Comparison of ENCODE assay signal across 27 cellular contexts in genomic region chrX:79140731-79141130, GRCh38. TPM values are rescaled to one million over a fixed set of nuclear protein-coding genes. Genes with fewer than 3 reads are reported as not detected.
DNase-seq lines count a peak whose midpoint lies in the region; ATAC-seq, FAIRE-seq and TF ChIP-seq lines count a peak whose summit lies in the region.
"Had no signal": no experiment of that assay in that cellular context is flagged by ENCODE, and none has a peak within 500 bp of the region (broad histone marks: within the 10 kb centered on the region; RNA-seq: fewer than 3 reads in every experiment).

No MANE protein-coding gene starts in this region.

- no peak overlapping the region for H3K4me3 Mint-ChIP-seq in CD4-positive, CD25-positive, alpha-beta regulatory T cell
- H3K4me3 Mint-ChIP-seq: CD8-positive, alpha-beta T cell; HFFc6; T-helper 1 cell treated with Interleukin-12 subunit alpha and Interleukin-12 subunit beta and Interleukin-4 antibody, amounts not matched to agents 30 μg/mL and 1 μg/mL, for 36 hours had no signal

- no peaks in the 10 kb centered on the region for H3K9me2 ChIP-seq in Loucy (replicated peaks; ENCODE audit: low read depth, low read length)

- H3K36me3 ChIP-seq in CD4-positive, CD25-positive, alpha-beta regulatory T cell (ENCODE audit: control insufficient read depth, insufficient read depth, low read length), result no peaks in the 10 kb centered on the region
- no peaks in the 10 kb centered on the region for H3K36me3 ChIP-seq in Loucy (ENCODE audit: insufficient read depth, low read length)
- no peaks in the 10 kb centered on the region for H3K36me3 ChIP-seq in effector memory CD4-positive, alpha-beta T cell (ENCODE audit: control insufficient read depth, insufficient read depth, low read length)
- H3K36me3 ChIP-seq: BLaER1, MG63 had no signal

- peak; percentile 34 for FAIRE-seq in A204.1 (lab: Jason Lieb, UNC)
- peak; percentile 92 for FAIRE-seq in colon (lab: Jason Lieb, UNC)
- FAIRE-seq: H54, HTR-8/SVneo had no signal

- H3F3A ChIP-seq in Loucy (ENCODE audit: low read depth), result peaks cover 9% of the 10 kb centered on the region

- peak overlapping the region; percentile 14 for H3K27ac ChIP-seq in CD4-positive, CD25-positive, alpha-beta regulatory T cell (ENCODE audit: insufficient read depth, low read length, poor library complexity, severe bottlenecking)
- H3K27ac ChIP-seq in effector memory CD4-positive, alpha-beta T cell (ENCODE audit: insufficient read depth, low read length, poor library complexity, severe bottlenecking), result no peak overlapping the region
- H3K27ac ChIP-seq: BLaER1 had no signal

- H3K27me3 ChIP-seq in CD4-positive, CD25-positive, alpha-beta regulatory T cell (ENCODE audit: control insufficient read depth, insufficient read depth, low read length), result no peaks in the 10 kb centered on the region
- no peaks in the 10 kb centered on the region for H3K27me3 ChIP-seq in Loucy (ENCODE audit: insufficient read depth, low read length, poor library complexity, severe bottlenecking)
- no peaks in the 10 kb centered on the region for H3K27me3 ChIP-seq in effector memory CD4-positive, alpha-beta T cell (replicated peaks; ENCODE audit: control insufficient read depth, insufficient read depth, low read length, poor library complexity, severe bottlenecking)
- H3K27me3 ChIP-seq: MG63 had no signal

- H3K36me3 Mint-ChIP-seq in CD4-positive, CD25-positive, alpha-beta regulatory T cell, result no peaks in the 10 kb centered on the region

- no peaks in the 10 kb centered on the region for H3K9me3 ChIP-seq in CD4-positive, CD25-positive, alpha-beta regulatory T cell (ENCODE audit: control insufficient read depth in 2 of 2, low read length in 2 of 2)
- no peaks in the 10 kb centered on the region for H3K9me3 ChIP-seq in Loucy (ENCODE audit: insufficient read depth, low read depth, low read length)
- H3K9me3 ChIP-seq in effector memory CD4-positive, alpha-beta T cell (ENCODE audit: control insufficient read depth, low read length), result no peaks in the 10 kb centered on the region
- H3K9me3 ChIP-seq: BLaER1, MG63 had no signal

- H3K4me2 ChIP-seq in Loucy (ENCODE audit: low read depth, low read length, poor library complexity, severe bottlenecking), result peak overlapping the region; percentile 83
- H3K4me2 ChIP-seq: BLaER1 had no signal

- H3K4me1 ChIP-seq in CD4-positive, CD25-positive, alpha-beta regulatory T cell (ENCODE audit: control insufficient read depth, insufficient read depth, low read length, poor library complexity, severe bottlenecking), result peaks cover 23% of the 10 kb centered on the region
- peaks cover 54% of the 10 kb centered on the region for H3K4me1 ChIP-seq in Loucy (ENCODE audit: insufficient read depth, low read length, poor library complexity, severe bottlenecking)
- H3K4me1 ChIP-seq in effector memory CD4-positive, alpha-beta T cell (ENCODE audit: control insufficient read depth, insufficient read depth, low read length, poor library complexity, severe bottlenecking), result peaks cover 5% of the 10 kb centered on the region

- no peak for ATAC-seq in CD4-positive, CD25-positive, alpha-beta regulatory T cell (ENCODE audit: low read depth in 2 of 2)
- ATAC-seq in GM19351 (IDR thresholded peaks at IDR 0.05; ENCODE audit: unreplicated experiment), result no peak
- ATAC-seq: CD8-positive, alpha-beta T cell had no signal

- no peak overlapping the region for H3K27ac Mint-ChIP-seq in CD4-positive, CD25-positive, alpha-beta regulatory T cell
- H3K27ac Mint-ChIP-seq: CD8-positive, alpha-beta T cell; HFFc6; T-helper 1 cell treated with Interleukin-12 subunit alpha and Interleukin-12 subunit beta and Interleukin-4 antibody, amounts not matched to agents 30 μg/mL and 1 μg/mL, for 36 hours had no signal

- no peaks in the 10 kb centered on the region for H3K9me3 Mint-ChIP-seq in CD4-positive, CD25-positive, alpha-beta regulatory T cell
- H3K9me3 Mint-ChIP-seq: CD8-positive, alpha-beta T cell; HFFc6; T-helper 1 cell treated with Interleukin-12 subunit alpha and Interleukin-12 subunit beta and Interleukin-4 antibody, amounts not matched to agents 30 μg/mL and 1 μg/mL, for 36 hours had no signal

- H3K79me2 ChIP-seq in Loucy (ENCODE audit: insufficient read depth, low read length), result peaks cover 9% of the 10 kb centered on the region

- peak overlapping the region; percentile 90 for H3K9ac ChIP-seq in Loucy (ENCODE audit: low read depth, low read length, poor library complexity, severe bottlenecking)
- H3K9ac ChIP-seq: BLaER1 had no signal

- TF ChIP-seq CTCF in Loucy (conservative IDR thresholded peaks at IDR 0.05; ENCODE audit: low read length), result no peak

- no peaks in the 10 kb centered on the region for H4K20me1 ChIP-seq in Loucy (ENCODE audit: insufficient read depth, low read length, poor library complexity, severe bottlenecking)
- H4K20me1 ChIP-seq: BLaER1 had no signal

- no peak overlapping the region for H3K4me3 ChIP-seq in CD4-positive, CD25-positive, alpha-beta regulatory T cell (ENCODE audit: low read depth, low read length)
- no peak overlapping the region for H3K4me3 ChIP-seq in Loucy (ENCODE audit: low read length, poor library complexity, severe bottlenecking)
- no peak overlapping the region for H3K4me3 ChIP-seq in effector memory CD4-positive, alpha-beta T cell (ENCODE audit: insufficient read depth, low read depth, low read length, poor library complexity, severe bottlenecking)
- H3K4me3 ChIP-seq: BLaER1, MG63 had no signal

- H3K27me3 Mint-ChIP-seq in CD4-positive, CD25-positive, alpha-beta regulatory T cell, result no peaks in the 10 kb centered on the region

- DNase-seq in CD4-positive, CD25-positive, alpha-beta regulatory T cell, result no peak
- DNase-seq in effector memory CD4-positive, alpha-beta T cell, result no peak
- no peak for DNase-seq in HCEC 1CT
- DNase-seq: ACHN; CD8-positive, alpha-beta T cell; DMS53; GDM1; HFFc6; Karpas-422; MG63; NCI-H1092 treated with DMSO at 0.1 percent for 48 hours; NCI-H1436 treated with DMSO at 0.1 percent for 48 hours; NCI-H1930; NCI-H2171; NCI-H345; NCI-H524; NCI-H774; OCI-M1; SHP77 had no signal

- H2AFZ ChIP-seq in Loucy (ENCODE audit: low read length), result no peak overlapping the region

- peaks cover 18 to 51% (median 32%) of the 10 kb centered on the region in 4 donors for H3K4me1 Mint-ChIP-seq in CD4-positive, CD25-positive, alpha-beta regulatory T cell

RNA-seq across cellular contexts. Expression of gene GPR174, which starts 3.8 kb away (rescaled TPM):
- 58.3 TPM for total RNA-seq in CD4-positive, CD25-positive, alpha-beta regulatory T cell
- polyA plus RNA-seq in CD4-positive, CD25-positive, alpha-beta regulatory T cell, result 10 to 100 TPM in 1 of 4 donors, 1 to 10 TPM in 3; 6.3 to 14.8 (median 7.6) TPM
- total RNA-seq: HFFc6 had no signal
